In genomic region chr15:29944925-29945324, GRCh38 we compare ENCODE assay signal across 13 cellular contexts.
DNase-seq lines count a peak whose midpoint lies in the region; ATAC-seq and TF ChIP-seq lines count a peak whose summit lies in the region.
"Had no signal": no experiment of that assay in that cellular context is flagged by ENCODE, and none has a peak within 500 bp of the region (broad histone marks: within the 10 kb centered on the region; RNA-seq: fewer than 3 reads in every experiment).

No MANE protein-coding gene starts in this region.

- H3K9me2 ChIP-seq in GM23248 (ENCODE audit: insufficient read depth), result no peaks in the 10 kb centered on the region

- peaks cover 13% of the 10 kb centered on the region for H3K4me1 ChIP-seq in GM23248 (ENCODE audit: insufficient read depth)
- H3K4me1 ChIP-seq in mammary epithelial cell (ENCODE audit: insufficient read depth, low read length), result peaks cover 19% of the 10 kb centered on the region
- no peaks in the 10 kb centered on the region for H3K4me1 ChIP-seq in left lung
- peaks cover 0 to 3% of the 10 kb centered on the region in 2 donors for H3K4me1 ChIP-seq in uterus
- H3K4me1 ChIP-seq: BE2C had no signal

- peak; percentile 7 for DNase-seq in GM23248
- no peak for DNase-seq in mammary epithelial cell
- DNase-seq in left lung, result no peak
- no peak for DNase-seq in uterus
- no peak for DNase-seq in WERI-Rb-1
- no peak for DNase-seq in activated gamma-delta T cell (lab: John Stamatoyannopoulos, UW)
- no peak for DNase-seq in NCI-H748 treated with DMSO at 0.1 percent for 48 hours (lab: John Stamatoyannopoulos, UW)
- DNase-seq: BE2C; CD4-positive, alpha-beta memory T cell; DMS79 had no signal

- BruUV-seq in mammary epithelial cell (replicated peaks; lab: Mats Ljungman, UMichigan), result no TSS peak

- 75 to 85% methylated on average over 2 of the region's 2 CpGs for WGBS in GM23248 (ENCODE audit: low coverage in 1 of 2, low lambda C conversion rate in 2 of 2, missing lambda C conversion rate in 2 of 2), 2 experiments
- WGBS in mammary epithelial cell (ENCODE audit: low coverage, missing lambda C conversion rate), result 100% methylated on average over 2 of the region's 2 CpGs

- ATAC-seq in left lung, result peak; percentile 30
- ATAC-seq: GM12878, HCT116 had no signal

- in situ Hi-C loops in GM23248 (cut with MboI) (no loop called here), mammary epithelial cell (cut with MboI; ENCODE audit: low sequenced_read_pairs in 2 of 2) (no loop called here)

- no peaks in the 10 kb centered on the region for H3K9me3 ChIP-seq in GM23248 (ENCODE audit: low read depth)
- H3K9me3 ChIP-seq in mammary epithelial cell (replicated peaks; ENCODE audit: insufficient read depth, low read length), result peaks cover 20% of the 10 kb centered on the region
- H3K9me3 ChIP-seq in left lung, result no peaks in the 10 kb centered on the region
- H3K9me3 ChIP-seq in uterus, result no peaks in the 10 kb centered on the region
- H3K9me3 ChIP-seq in WERI-Rb-1 (ENCODE audit: severe bottlenecking), result no peaks in the 10 kb centered on the region
- H3K9me3 ChIP-seq: BE2C had no signal

- no peak overlapping the region for H3K27ac ChIP-seq in GM23248
- H3K27ac ChIP-seq in mammary epithelial cell (ENCODE audit: insufficient read depth, low read depth, low read length), result peak overlapping the region; percentile 80
- H3K27ac ChIP-seq in left lung, result no peak overlapping the region
- peak overlapping the region; percentile 42 to 61 for H3K27ac ChIP-seq in uterus
- no peak overlapping the region for H3K27ac ChIP-seq in WERI-Rb-1
- H3K27ac ChIP-seq: C4-2B had no signal

- H3K36me3 ChIP-seq in GM23248 (ENCODE audit: low read depth), result no peaks in the 10 kb centered on the region
- no peaks in the 10 kb centered on the region for H3K36me3 ChIP-seq in mammary epithelial cell (ENCODE audit: insufficient read depth, low read length)
- H3K36me3 ChIP-seq in left lung, result no peaks in the 10 kb centered on the region
- no peaks in the 10 kb centered on the region for H3K36me3 ChIP-seq in uterus
- H3K36me3 ChIP-seq in WERI-Rb-1, result no peaks in the 10 kb centered on the region
- H3K36me3 ChIP-seq: BE2C had no signal

- no peaks in the 10 kb centered on the region for H3K27me3 ChIP-seq in GM23248 (replicated peaks; ENCODE audit: insufficient read depth)
- H3K27me3 ChIP-seq in mammary epithelial cell (ENCODE audit: insufficient read depth, low read length), result no peaks in the 10 kb centered on the region
- H3K27me3 ChIP-seq in left lung, result no peaks in the 10 kb centered on the region
- H3K27me3 ChIP-seq in uterus, result no peaks in the 10 kb centered on the region
- H3K27me3 ChIP-seq in WERI-Rb-1 (ENCODE audit: insufficient read depth, low read depth, severe bottlenecking), result no peaks in the 10 kb centered on the region
- H3K27me3 ChIP-seq: BE2C had no signal

- H3F3A ChIP-seq in GM23248 (ENCODE audit: insufficient read depth), result peaks cover 29% of the 10 kb centered on the region

- H3K9ac ChIP-seq in GM23248, result no peak overlapping the region
- no peak overlapping the region for H3K9ac ChIP-seq in mammary epithelial cell (ENCODE audit: insufficient read depth, low read length)

- no peak for TF ChIP-seq POLR2A in uterus (IDR thresholded peaks at IDR 0.05)

- H4K20me1 ChIP-seq in GM23248 (ENCODE audit: insufficient read depth) (no peaks in the 10 kb centered on the region), mammary epithelial cell (ENCODE audit: insufficient read depth, low read length) (no peaks in the 10 kb centered on the region)

- CTCF ChIA-PET in mammary epithelial cell (lab: Charles Lee; ENCODE audit: low non-redundant PET), result no interaction called here

- dilution Hi-C loops in mammary epithelial cell (cut with HindIII; ENCODE audit: low sequenced_read_pairs), result no loop called here

- H2AFZ ChIP-seq in GM23248 (no peak overlapping the region), mammary epithelial cell (ENCODE audit: low read depth, low read length) (no peak overlapping the region)

- no peak overlapping the region for H3K4me2 ChIP-seq in GM23248 (ENCODE audit: unreplicated experiment)
- no peak overlapping the region for H3K4me2 ChIP-seq in mammary epithelial cell (ENCODE audit: insufficient read depth, low read depth, low read length)

- no peak overlapping the region for H3K4me3 ChIP-seq in GM23248
- H3K4me3 ChIP-seq in mammary epithelial cell (replicated peaks in 1 of 3; ENCODE audit: insufficient read depth in 1 of 3, low read depth in 2 of 3, low read length in 3 of 3), result no peak overlapping the region
- no peak overlapping the region for H3K4me3 ChIP-seq in left lung
- H3K4me3 ChIP-seq in uterus, result no peak overlapping the region
- H3K4me3 ChIP-seq in WERI-Rb-1 (ENCODE audit: low read depth, low read length), result no peak overlapping the region
- H3K4me3 ChIP-seq: GM12878 had no signal

- intact Hi-C loops in mammary epithelial cell (cut with micrococcal nuclease) (loop anchor here (5.0 kb wide), 1 partner anchor 103 kb away; no protein-coding TSS in a partner anchor), left lung (cut with DNase I) (no loop called here), uterus (cut with DNase I; ENCODE audit: low total_unique reads) (no loop called here)

- H3K79me2 ChIP-seq in GM23248 (ENCODE audit: insufficient read depth), result no peaks in the 10 kb centered on the region
- no peaks in the 10 kb centered on the region for H3K79me2 ChIP-seq in mammary epithelial cell (ENCODE audit: insufficient read depth, low read length)

- no peak for TF ChIP-seq CTCF in mammary epithelial cell (conservative IDR thresholded peaks at IDR 0.05 in 1 of 2, IDR thresholded peaks at IDR 0.05 in 1 of 2; ENCODE audit: extremely low read depth in 1 of 2, insufficient read depth in 1 of 2, low read depth in 1 of 2, low read length in 2 of 2)
- no peak for TF ChIP-seq CTCF in left lung (IDR thresholded peaks at IDR 0.05)
- no peak for TF ChIP-seq CTCF in uterus (IDR thresholded peaks at IDR 0.05)
- no peak for TF ChIP-seq CTCF in WERI-Rb-1 (IDR thresholded peaks at IDR 0.05; ENCODE audit: low read depth, low read length)

Comparison
In these comparisons a context has a peak if more than half of its experiments do, and no peak if none do; other contexts are left out.
1. H3K27ac ChIP-seq: peak in mammary epithelial cell (single experiment) and uterus (2 of 2); none in GM23248 (single experiment), left lung (0 of 2) and WERI-Rb-1 (single experiment).